In genomic region chr17:29219378-29220047, GRCh38 we compare ENCODE assay signal across 8 cellular contexts. TPM values are rescaled to one million over a fixed set of nuclear protein-coding genes. Genes with fewer than 3 reads are reported as not detected.
A peak's percentile ranks its signal among the peaks of the same experiment; 100 is the strongest.
DNase-seq lines count a peak whose midpoint lies in the region; TF ChIP-seq lines count a peak whose summit lies in the region.

No MANE protein-coding gene starts in this region.

- no peaks in the 10 kb centered on the region for H3K9me3 ChIP-seq in neuronal stem cell (replicated peaks in 1 of 2; ENCODE audit: control insufficient read depth in 2 of 2, insufficient read depth in 1 of 2, low read depth in 1 of 2, low read length in 2 of 2)
- no peaks in the 10 kb centered on the region for H3K9me3 ChIP-seq in stomach smooth muscle (ENCODE audit: control insufficient read depth in 2 of 2, low read length in 2 of 2)

- H3K4me2 ChIP-seq in neuronal stem cell (ENCODE audit: insufficient read depth, low read length, poor library complexity, severe bottlenecking) = no peak overlapping the region

- H3K79me1 ChIP-seq in neuronal stem cell (ENCODE audit: low read depth, low read length) = no peaks in the 10 kb centered on the region

- H4K8ac ChIP-seq in neuronal stem cell (ENCODE audit: low read depth, low read length) = no peak overlapping the region

- H3K4ac ChIP-seq in neuronal stem cell (ENCODE audit: low read length) = no peak overlapping the region

- H2BK120ac ChIP-seq in neuronal stem cell (ENCODE audit: low read depth, low read length) = no peak overlapping the region

- no peak overlapping the region for H2BK15ac ChIP-seq in neuronal stem cell (ENCODE audit: low read length)

- no peak overlapping the region for H3K23ac ChIP-seq in neuronal stem cell (ENCODE audit: low read depth, low read length, poor library complexity)

- H3K27me3 ChIP-seq in neuronal stem cell (ENCODE audit: control insufficient read depth in 3 of 3, insufficient read depth in 3 of 3, low read depth in 1 of 3, low read length in 3 of 3) = no peaks in the 10 kb centered on the region
- no peaks in the 10 kb centered on the region for H3K27me3 ChIP-seq in stomach smooth muscle (ENCODE audit: control insufficient read depth in 1 of 2, insufficient read depth in 2 of 2, low read length in 2 of 2)

- no peak overlapping the region for H3K14ac ChIP-seq in neuronal stem cell (ENCODE audit: low read length)

- H3K9ac ChIP-seq in neuronal stem cell (ENCODE audit: low read depth, low read length, poor library complexity) (no peak overlapping the region), stomach smooth muscle (ENCODE audit: low read length in 2 of 2) (no peak overlapping the region)

- H2AFZ ChIP-seq in neuronal stem cell (ENCODE audit: low read length) = peak overlapping the region; percentile 62

- TF ChIP-seq CTCF in fibroblast of pulmonary artery (IDR thresholded peaks at IDR 0.05; ENCODE audit: low read length, missing control alignments) = peak; percentile 96

- WGBS in neuronal stem cell (ENCODE audit: extremely low coverage in 2 of 2, insufficient read length in 2 of 2, insufficient replicate concordance in 1 of 2), 2 donors = no CpG with 5 or more reads among the region's 14 CpGs

- DNase-seq in GM04503 (ENCODE audit: low read depth) (peak; percentile 32), RPMI7951 (ENCODE audit: low read depth) (peak; percentile 78), activated T-helper 1 cell treated with Interleukin-2 at 50 U/mL for 16 hours (ENCODE audit: low read depth) (peak; percentile 48), fibroblast of pulmonary artery (ENCODE audit: low read depth) (peak; percentile 90), neuronal stem cell (ENCODE audit: low spot score) (peak; percentile 80), NCI-H187 treated with DMSO at 0.1 percent for 48 hours (lab: John Stamatoyannopoulos, UW) (no peak)
- peak; percentile 61 for DNase-seq in Jurkat, Clone E6-1 (ENCODE audit: low read depth, low spot score)

- H2BK5ac ChIP-seq in neuronal stem cell (ENCODE audit: low read length) = no peak overlapping the region

- no peak overlapping the region for H4K91ac ChIP-seq in neuronal stem cell (ENCODE audit: low read depth, low read length, poor library complexity)

- no peak overlapping the region for H2AK5ac ChIP-seq in neuronal stem cell (ENCODE audit: low read depth, low read length)

- H3K4me1 ChIP-seq in neuronal stem cell (ENCODE audit: control insufficient read depth in 2 of 2, insufficient read depth in 1 of 2, low read depth in 1 of 2, low read length in 2 of 2) = peaks cover 2 to 3% of the 10 kb centered on the region in 2 donors
- peaks cover 8% of the 10 kb centered on the region for H3K4me1 ChIP-seq in stomach smooth muscle (ENCODE audit: control insufficient read depth, insufficient read depth, low read length)

- H3K18ac ChIP-seq in neuronal stem cell (ENCODE audit: low read length) = no peak overlapping the region

- no peaks in the 10 kb centered on the region for H3K36me3 ChIP-seq in neuronal stem cell (replicated peaks in 1 of 2; ENCODE audit: control insufficient read depth in 2 of 2, insufficient read depth in 2 of 2, low read length in 2 of 2)
- H3K36me3 ChIP-seq in stomach smooth muscle (ENCODE audit: control insufficient read depth in 2 of 2, insufficient read depth in 2 of 2, low read length in 2 of 2) = no peaks in the 10 kb centered on the region

- no peak overlapping the region for H3K4me3 ChIP-seq in Jurkat, Clone E6-1 (ENCODE audit: low read length)
- H3K4me3 ChIP-seq in fibroblast of pulmonary artery (replicated peaks; ENCODE audit: low read depth, low read length) (no peak overlapping the region), neuronal stem cell (ENCODE audit: low read length in 2 of 2) (no peak overlapping the region), stomach smooth muscle (ENCODE audit: low read length in 2 of 2) (peak overlapping the region; percentile 9 to 44)

- H2BK12ac ChIP-seq in neuronal stem cell (ENCODE audit: low read length) = no peak overlapping the region

- H3K27ac ChIP-seq in neuronal stem cell (replicated peaks; ENCODE audit: low read length) (no peak overlapping the region), stomach smooth muscle (ENCODE audit: low read length) (no peak overlapping the region)

RNA-seq across cellular contexts. Expression of gene CRYBA1, which starts 27.1 kb away (rescaled TPM):
- polyA plus RNA-seq in Jurkat, Clone E6-1 (2012; ENCODE audit: insufficient read depth, insufficient read length) = not detected
- not detected in 2 replicates for total RNA-seq in RPMI7951 (2014; rRNA removed; shearing (Covaris generic))
- 0.89 TPM for polyA plus RNA-seq in neuronal stem cell (2013, experiment 1 of 2)
- 0.76 TPM for polyA plus RNA-seq in neuronal stem cell (2013, experiment 2 of 2)

RNA-seq across cellular contexts. Expression of gene MYO18A, which starts 39.3 kb away (rescaled TPM):
- polyA plus RNA-seq in Jurkat, Clone E6-1 (2012; ENCODE audit: insufficient read depth, insufficient read length) = 62.9 TPM
- total RNA-seq in RPMI7951 (2014; rRNA removed; shearing (Covaris generic)) = 21.4 and 33.7 TPM in 2 replicates
- polyA plus RNA-seq in neuronal stem cell (2013, experiment 1 of 2) = 12.3 TPM
- 12.3 TPM for polyA plus RNA-seq in neuronal stem cell (2013, experiment 2 of 2)

Comparison
In these comparisons a context has a peak if more than half of its experiments do, and no peak if none do; other contexts are left out.
1. H3K4me3 ChIP-seq: peak in stomach smooth muscle (2 of 2); none in Jurkat, Clone E6-1 (single experiment), fibroblast of pulmonary artery (single experiment) and neuronal stem cell (0 of 2).